Comparison of ENCODE assay signal across 15 cellular contexts in the genomic region with DNA sequence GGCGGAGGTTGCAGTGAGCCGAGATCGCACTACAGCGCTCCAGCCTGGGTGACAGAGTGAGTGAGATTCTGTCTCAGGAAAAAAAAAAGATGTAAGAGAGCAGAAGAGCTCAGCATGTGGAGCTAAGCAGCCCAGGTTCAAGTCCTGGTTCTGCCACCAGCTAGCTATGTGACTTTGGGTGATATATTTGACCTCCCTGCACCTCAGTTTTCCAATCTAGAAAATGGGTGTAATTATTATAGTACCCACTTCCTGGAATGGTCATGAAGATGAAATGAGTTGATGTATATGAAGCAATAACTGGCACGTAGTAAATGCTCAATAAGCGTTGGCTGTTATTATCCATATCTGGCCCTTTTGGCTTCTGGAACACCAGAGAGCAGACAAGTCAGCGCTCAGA. TPM values are rescaled to one million over a fixed set of nuclear protein-coding genes. Genes with fewer than 3 reads are reported as not detected.
A peak's percentile ranks its signal among the peaks of the same experiment; 100 is the strongest.
DNase-seq lines count a peak whose midpoint lies in the region; ATAC-seq and TF ChIP-seq lines count a peak whose summit lies in the region.
"Had no signal": no experiment of that assay in that cellular context is flagged by ENCODE, and none has a peak within 500 bp of the region (broad histone marks: within the 10 kb centered on the region; RNA-seq: fewer than 3 reads in every experiment).

No MANE protein-coding gene starts in this region.

- TF ChIP-seq CTCF in chondrocyte (IDR thresholded peaks at IDR 0.05): no peak

- no peaks in the 10 kb centered on the region for H3K4me1 Mint-ChIP-seq in chondrocyte (ENCODE audit: low read depth)

- peak overlapping the region; percentile 83 for H3K27ac ChIP-seq in cingulate gyrus (ENCODE audit: low read depth, low read length)
- H3K27ac ChIP-seq: 22Rv1, C4-2B, HL-60 had no signal

- ATAC-seq in Right ventricle myocardium inferior (no peak), HG02642 (IDR thresholded peaks at IDR 0.05; ENCODE audit: poor library complexity, unreplicated experiment) (no peak)

- H3K36me3 Mint-ChIP-seq in chondrocyte (ENCODE audit: low read depth): no peaks in the 10 kb centered on the region

- H3K4me3 Mint-ChIP-seq in chondrocyte (ENCODE audit: unreplicated experiment): no peak overlapping the region
- H3K4me3 Mint-ChIP-seq: CD4-positive, alpha-beta T cell; GM23338 had no signal

- H3K27me3 Mint-ChIP-seq in chondrocyte (ENCODE audit: low read depth): peaks cover 43% of the 10 kb centered on the region

- no peaks in the 10 kb centered on the region for H3K9me3 Mint-ChIP-seq in chondrocyte (ENCODE audit: low read depth)
- H3K9me3 Mint-ChIP-seq: CD4-positive, alpha-beta T cell; GM23338 had no signal

- no peak overlapping the region for H3K27ac Mint-ChIP-seq in chondrocyte (ENCODE audit: unreplicated experiment)
- H3K27ac Mint-ChIP-seq: CD4-positive, alpha-beta T cell; GM23338 had no signal

- DNase-seq in cardiac septum (ENCODE audit: low spot score) (peak; percentile 15), Right ventricle myocardium inferior (ENCODE audit: missing footprints) (no peak), mesenteric fat pad (ENCODE audit: low spot score) (peak; percentile 8), chondrocyte (ENCODE audit: low spot score) (no peak)
- DNase-seq in stimulated activated CD4-positive, alpha-beta T cell treated with anti-CD3 and anti-CD28 coated beads, Interleukin-2, amount 100 ng/mL, for 48 hours: no peak
- DNase-seq: AML-193; Caco-2; CD4-positive, alpha-beta T cell; HCEC 1CT had no signal

- intact Hi-C loops in cardiac septum (cut with DNase I) (no loop called here), Right ventricle myocardium inferior (cut with DNase I) (no loop called here)

RNA-seq across cellular contexts. Expression of a gene that starts 38.2 kb away (rescaled TPM):
- total RNA-seq in cardiac septum (11.7 TPM), Right ventricle myocardium inferior (11.8 TPM), mesenteric fat pad (13.6 TPM), chondrocyte (8.7 to 13.2 TPM (median 12.9 TPM) in 3 replicates)

Comparison
In these comparisons a context has a peak if more than half of its experiments do, and no peak if none do; other contexts are left out.
1. DNase-seq: peak in cardiac septum (single experiment) and mesenteric fat pad (single experiment); none in Right ventricle myocardium inferior (single experiment), chondrocyte (single experiment) and stimulated activated CD4-positive, alpha-beta T cell treated with anti-CD3 and anti-CD28 coated beads, Interleukin-2, amount 100 ng/mL, for 48 hours (0 of 2).